In genomic region chr1:230848235-230848634, GRCh38 we compare ENCODE assay signal across 1 cellular context.
TF ChIP-seq lines count a peak whose summit lies in the region.

No MANE protein-coding gene starts in this region.

TF ChIP-seq in SK-N-SH treated with all-trans-retinoic acid at 6 μM for 48 hours, 23 proteins besides CTCF, POLR2A, EP300 and RAD21 (continued from another document):
- TF ChIP-seq POU6F1 (CRISPR knock-in tag; IDR thresholded peaks at IDR 0.05; ENCODE audit: borderline replicate concordance, low read depth) = no peak
- no peak for TF ChIP-seq TOX (CRISPR knock-in tag; IDR thresholded peaks at IDR 0.05; ENCODE audit: borderline replicate concordance)
- TF ChIP-seq TCF4 (CRISPR knock-in tag; IDR thresholded peaks at IDR 0.05; ENCODE audit: borderline replicate concordance) = no peak
- no peak for TF ChIP-seq RARB (CRISPR knock-in tag; IDR thresholded peaks at IDR 0.05)
